28 cellular contexts compared by ENCODE assay signal in the genomic region with DNA sequence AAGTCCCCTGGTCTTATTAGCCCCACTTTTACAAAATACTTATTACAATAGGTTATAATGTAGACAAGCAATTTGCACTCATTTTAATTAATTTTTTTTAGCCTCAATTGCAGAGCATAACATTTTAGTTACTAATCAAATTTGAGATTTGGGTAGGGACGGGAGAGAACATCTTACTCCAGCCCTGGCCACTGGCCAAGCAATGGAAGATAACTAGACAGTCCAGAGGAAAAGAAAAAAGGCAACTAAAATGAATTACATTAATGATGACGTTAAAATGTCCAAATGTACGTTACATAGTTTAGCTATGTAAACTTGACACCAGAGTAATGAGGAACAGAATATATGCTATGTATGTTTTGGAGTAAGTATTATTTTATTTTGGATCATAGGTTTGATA. TPM values are rescaled to one million over a fixed set of nuclear protein-coding genes. Genes with fewer than 3 reads are reported as not detected.
"Had no signal": no experiment of that assay in that cellular context is flagged by ENCODE, and none has a peak within 500 bp of the region (broad histone marks: within the 10 kb centered on the region; RNA-seq: fewer than 3 reads in every experiment).

No MANE protein-coding gene starts in this region.

- H3K27me3 ChIP-seq: brain microvascular endothelial cell had no signal

- FAIRE-seq: colon, frontal cortex had no signal

- H3K36me3 ChIP-seq: brain microvascular endothelial cell had no signal

- DNase-seq: activated CD4-positive, alpha-beta memory T cell treated with anti-CD3 and anti-CD28 coated beads for 36 hours; activated CD4-positive, alpha-beta T cell treated with anti-CD3 and anti-CD28 coated beads for 36 hours; activated CD4-positive, alpha-beta T cell treated with anti-CD3 and anti-CD28 coated beads, Interleukin-2, amount 10 ng/mL, durations not matched to agents 24 days and 14 days; activated CD4-positive, CD25-positive, alpha-beta regulatory T cell; activated CD4-positive, CD25-positive, alpha-beta regulatory T cell treated with anti-CD3 and anti-CD28 coated beads, Interleukin-2, amount 50 U/mL, for 72 hours; activated CD8-positive, alpha-beta memory T cell treated with anti-CD3 and anti-CD28 coated beads, Interleukin-2, amount 10 ng/mL, durations not matched to agents 7 days and 5 days; activated CD8-positive, alpha-beta memory T cell treated with anti-CD3 and anti-CD28 coated beads, Interleukin-2, amount 50 U/mL, for 4 hours; activated CD8-positive, alpha-beta T cell treated with anti-CD3 and anti-CD28 coated beads, Interleukin-2, amount 10 ng/mL, durations not matched to agents 7 days and 5 days; activated effector memory CD4-positive, alpha-beta T cell treated with Interleukin-2 at 50 U/mL for 16 hours; activated gamma-delta T cell treated with Interleukin-2 at 50 U/mL for 16 hours; activated naive CD4-positive, alpha-beta T cell treated with anti-CD3 and anti-CD28 coated beads, Interleukin-2, amount 50 U/mL, for 16 hours; activated naive CD4-positive, alpha-beta T cell treated with Interleukin-2 at 50 U/mL for 16 hours; activated T-cell treated with anti-CD3 and anti-CD28 coated beads, Interleukin-2, amount 50 U/mL, for 24 hours; amniotic stem cell; anterior cingulate cortex; brain microvascular endothelial cell; caudate nucleus; cortex of kidney; effector CD4-positive, alpha-beta T cell; effector memory CD8-positive, alpha-beta T cell; head of caudate nucleus; T-helper 2 cell had no signal

- H3K27ac ChIP-seq: brain microvascular endothelial cell had no signal

- ATAC-seq: activated CD4-positive, alpha-beta T cell treated with anti-CD3 and anti-CD28 coated beads for 36 hours; activated CD8-positive, alpha-beta memory T cell treated with anti-CD3 and anti-CD28 coated beads, Interleukin-2, amount 10 ng/mL, durations not matched to agents 7 days and 5 days; activated CD8-positive, alpha-beta T cell treated with anti-CD3 and anti-CD28 coated beads, Interleukin-2, amount 10 ng/mL, durations not matched to agents 7 days and 5 days; activated T-helper 17 cell treated with anti-CD3 and anti-CD28 coated beads, Interleukin-2, amount 50 U/mL, for 72 hours; effector memory CD8-positive, alpha-beta T cell; esophagus mucosa had no signal

RNA-seq across cellular contexts. Expression of gene CAVIN2, which starts 11.0 kb away (rescaled TPM):
- total RNA-seq: activated CD4-positive, alpha-beta memory T cell treated with anti-CD3 and anti-CD28 coated beads for 36 hours; activated CD4-positive, alpha-beta T cell treated with anti-CD3 and anti-CD28 coated beads for 36 hours; activated CD4-positive, alpha-beta T cell treated with anti-CD3 and anti-CD28 coated beads, Interleukin-2, amount 10 ng/mL, durations not matched to agents 24 days and 14 days; activated CD8-positive, alpha-beta memory T cell treated with anti-CD3 and anti-CD28 coated beads for 36 hours; activated CD8-positive, alpha-beta memory T cell treated with anti-CD3 and anti-CD28 coated beads, Interleukin-2, amount 10 ng/mL, durations not matched to agents 7 days and 5 days; activated CD8-positive, alpha-beta T cell treated with anti-CD3 and anti-CD28 coated beads, Interleukin-2, amount 10 ng/mL, durations not matched to agents 7 days and 5 days; T-helper 1 cell treated with Interleukin-12 subunit alpha and Interleukin-12 subunit beta and Interleukin-4 antibody, amounts not matched to agents 30 ng/mL and 1 ng/mL, for 36 hours had no signal
